Comparison of ENCODE assay signal across 25 cellular contexts in the genomic region with DNA sequence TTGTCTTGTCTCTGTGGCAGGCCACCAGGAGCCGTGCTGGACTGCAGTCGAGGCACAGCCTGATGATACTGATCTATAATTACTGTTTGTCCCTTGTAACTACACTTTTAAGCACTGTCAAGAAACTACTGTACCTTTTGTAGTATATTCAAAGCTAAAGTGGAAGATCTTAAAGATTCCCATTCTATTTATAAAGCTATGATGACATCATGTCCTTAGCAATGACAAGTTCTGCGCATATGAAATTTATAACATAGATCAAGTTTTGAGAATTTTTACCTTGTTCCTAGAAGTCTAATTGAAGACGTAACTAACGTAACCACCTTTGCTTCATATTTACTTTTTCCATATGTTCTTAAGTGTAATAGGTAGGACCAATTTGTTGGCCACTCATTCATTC. TPM values are rescaled to one million over a fixed set of nuclear protein-coding genes. Genes with fewer than 3 reads are reported as not detected.
"Had no signal": no experiment of that assay in that cellular context is flagged by ENCODE, and none has a peak within 500 bp of the region (broad histone marks: within the 10 kb centered on the region; RNA-seq: fewer than 3 reads in every experiment).

No MANE protein-coding gene starts in this region.

- H3K4me1 ChIP-seq: esophagus muscularis mucosa, foreskin keratinocyte, gastroesophageal sphincter, heart right ventricle, left lung, lower lobe of right lung had no signal

- H3K4me3 ChIP-seq: coronary artery, dorsolateral prefrontal cortex, esophagus muscularis mucosa, gastroesophageal sphincter, heart right ventricle, left lung, lower lobe of right lung, mucosa of descending colon had no signal

- H3K27me3 ChIP-seq: dorsolateral prefrontal cortex, esophagus muscularis mucosa, foreskin keratinocyte, gastroesophageal sphincter, heart right ventricle, left lung had no signal

- DNase-seq: dermis blood vessel endothelial cell; dorsolateral prefrontal cortex; effector CD4-positive, alpha-beta T cell; effector memory CD4-positive, alpha-beta T cell; foreskin keratinocyte; glutamatergic neuron; head of caudate nucleus; heart right ventricle; hippocampal formation; left cardiac atrium; left lung; left ventricle myocardium superior; lower lobe of right lung; mesenchymal stem cell; mucosa of descending colon; naive B cell had no signal

- H3K36me3 ChIP-seq: esophagus muscularis mucosa, gastroesophageal sphincter, heart right ventricle, left lung, lower lobe of right lung had no signal

- FAIRE-seq: colon, endothelial cell of umbilical vein, frontal cortex, islet of Langerhans, keratinocyte had no signal

- H3K27ac ChIP-seq: coronary artery, dorsolateral prefrontal cortex, esophagus muscularis mucosa, foreskin keratinocyte, gastroesophageal sphincter, heart right ventricle, left lung, lower lobe of right lung had no signal

- H3K9me3 ChIP-seq: esophagus muscularis mucosa, left lung, lower lobe of right lung, mucosa of descending colon had no signal

RNA-seq across cellular contexts. Expression of a gene that starts 58.2 kb away (rescaled TPM):
- total RNA-seq: mesenteric fat pad had no signal
